19 cellular contexts compared by ENCODE assay signal in genomic region chr16:88083582-88083981, GRCh38.
"Had no signal": no experiment of that assay in that cellular context is flagged by ENCODE, and none has a peak within 500 bp of the region (broad histone marks: within the 10 kb centered on the region; RNA-seq: fewer than 3 reads in every experiment).

No MANE protein-coding gene starts in this region.

- H3K4me2 ChIP-seq: hepatocyte, neural progenitor cell had no signal

- H3K27ac ChIP-seq: ascending aorta, breast epithelium, coronary artery, esophagus muscularis mucosa, hepatocyte, neural progenitor cell, pancreas, sigmoid colon, SK-N-MC, tibial artery had no signal

- DNase-seq: activated CD4-positive, alpha-beta memory T cell treated with anti-CD3 and anti-CD28 coated beads, Interleukin-2, amount 10 ng/mL, durations not matched to agents 7 days and 5 days; activated CD4-positive, alpha-beta T cell treated with anti-CD3 and anti-CD28 coated beads for 48 hours; activated naive CD4-positive, alpha-beta T cell treated with anti-CD3 and anti-CD28 coated beads for 36 hours; activated T-cell treated with anti-CD3 and anti-CD28 coated beads, Interleukin-2, amount 50 U/mL, for 24 hours; sigmoid colon; stimulated activated CD4-positive, alpha-beta T cell treated with anti-CD3 and anti-CD28 coated beads, Interleukin-4, amount 100 ng/mL, for 4 hours; stimulated activated naive CD4-positive, alpha-beta T cell treated with Interleukin-2 at 50 U/mL for 16 hours; tibial artery had no signal

- H3K36me3 ChIP-seq: breast epithelium, neural progenitor cell, sigmoid colon had no signal

- H3K4me1 ChIP-seq: ascending aorta, breast epithelium, neural progenitor cell, pancreas, sigmoid colon, tibial artery had no signal

- ATAC-seq: pancreas, WTC11 had no signal

- H3K4me3 Mint-ChIP-seq: activated CD4-positive, alpha-beta memory T cell treated with anti-CD3 and anti-CD28 coated beads, Interleukin-2, amount 10 ng/mL, durations not matched to agents 7 days and 5 days; activated naive CD4-positive, alpha-beta T cell treated with anti-CD3 and anti-CD28 coated beads for 36 hours; activated T-cell treated with anti-CD3 and anti-CD28 coated beads, Interleukin-2, amount 50 U/mL, for 24 hours; neural progenitor cell; T-helper 2 cell treated with Interferon-gamma antibody and Interleukin-4, amounts not matched to agents 5 μg/mL and 100 μg/mL, for 36 hours; WTC11 had no signal

- H3K27me3 Mint-ChIP-seq: activated CD4-positive, alpha-beta memory T cell treated with anti-CD3 and anti-CD28 coated beads, Interleukin-2, amount 10 ng/mL, durations not matched to agents 7 days and 5 days; activated T-cell treated with anti-CD3 and anti-CD28 coated beads, Interleukin-2, amount 50 U/mL, for 24 hours had no signal

- H3K9me3 ChIP-seq: ascending aorta, breast epithelium, esophagus muscularis mucosa, pancreas, sigmoid colon, tibial artery had no signal

- H3K9me3 Mint-ChIP-seq: activated CD4-positive, alpha-beta memory T cell treated with anti-CD3 and anti-CD28 coated beads, Interleukin-2, amount 10 ng/mL, durations not matched to agents 7 days and 5 days; activated naive CD4-positive, alpha-beta T cell treated with anti-CD3 and anti-CD28 coated beads for 36 hours; T-helper 2 cell treated with Interferon-gamma antibody and Interleukin-4, amounts not matched to agents 5 μg/mL and 100 μg/mL, for 36 hours had no signal

- H3K27ac Mint-ChIP-seq: activated CD4-positive, alpha-beta memory T cell treated with anti-CD3 and anti-CD28 coated beads, Interleukin-2, amount 10 ng/mL, durations not matched to agents 7 days and 5 days; activated naive CD4-positive, alpha-beta T cell treated with anti-CD3 and anti-CD28 coated beads for 36 hours; activated T-cell treated with anti-CD3 and anti-CD28 coated beads, Interleukin-2, amount 50 U/mL, for 24 hours; neural progenitor cell; T-helper 2 cell treated with Interferon-gamma antibody and Interleukin-4, amounts not matched to agents 5 μg/mL and 100 μg/mL, for 36 hours; WTC11 had no signal

- H2AFZ ChIP-seq: hepatocyte, neural progenitor cell had no signal

- H3K4me3 ChIP-seq: ascending aorta, breast epithelium, coronary artery, esophagus muscularis mucosa, hepatocyte, lung, neural progenitor cell, pancreas, sigmoid colon, SK-N-MC, tibial artery had no signal

- H3K9ac ChIP-seq: neural progenitor cell had no signal

- H3K27me3 ChIP-seq: ascending aorta, breast epithelium, hepatocyte, neural progenitor cell, pancreas, sigmoid colon had no signal

- H3K4me1 Mint-ChIP-seq: activated CD4-positive, alpha-beta memory T cell treated with anti-CD3 and anti-CD28 coated beads, Interleukin-2, amount 10 ng/mL, durations not matched to agents 7 days and 5 days; WTC11 had no signal
